ENCODE assay signal across 24 cellular contexts in the genomic region with DNA sequence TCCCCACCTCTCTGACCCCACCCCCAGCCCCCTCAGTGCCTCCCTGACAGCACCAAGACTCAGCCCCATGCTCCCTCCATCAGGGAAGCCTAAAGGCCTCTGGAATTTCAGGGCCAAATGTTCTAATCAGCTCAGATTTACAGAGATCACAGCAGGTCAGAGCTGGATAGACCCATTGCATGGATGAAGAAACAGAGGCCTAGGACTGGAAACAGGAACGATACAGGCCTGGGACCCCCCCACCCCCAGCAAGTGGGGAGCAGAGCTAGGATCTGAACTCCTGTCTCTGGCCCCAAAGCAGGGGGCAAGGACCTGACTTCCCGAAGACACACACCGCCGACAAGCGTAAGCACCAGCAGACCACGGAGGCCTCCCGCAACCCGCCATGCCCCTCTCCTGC. TPM values are rescaled to one million over a fixed set of nuclear protein-coding genes. Genes with fewer than 3 reads are reported as not detected.
DNase-seq lines count a peak whose midpoint lies in the region; ATAC-seq and TF ChIP-seq lines count a peak whose summit lies in the region.
"Had no signal": no experiment of that assay in that cellular context is flagged by ENCODE, and none has a peak within 500 bp of the region (broad histone marks: within the 10 kb centered on the region; RNA-seq: fewer than 3 reads in every experiment).

No MANE protein-coding gene starts in this region.

- H3K27ac ChIP-seq in heart right ventricle (peak overlapping the region in 8 of 10 donors; percentile 19 to 67 (median 54)), right atrium auricular region (peak overlapping the region in 1 of 2 donors; percentile 27), angular gyrus (ENCODE audit: low read depth, low read length) (peak overlapping the region; percentile 79), dorsolateral prefrontal cortex (peak overlapping the region in 43 of 59 donors; percentile 11 to 94 (median 72))
- H3K27ac ChIP-seq: BLaER1 treated with 17β-estradiol and CSF1 and Interleukin-3, amounts not matched to agents 10 nM and 100 nM; PC-9 had no signal

- H3K36me3 Mint-ChIP-seq in activated T-cell treated with anti-CD3 and anti-CD28 coated beads, Interleukin-2, amount 50 U/mL, for 4 hours (ENCODE audit: insufficient read depth) = no peaks in the 10 kb centered on the region

- DNase-seq in heart right ventricle (no peak), right atrium auricular region (ENCODE audit: low spot score) (no peak), dorsolateral prefrontal cortex (no peak), sciatic nerve (ENCODE audit: low spot score) (peak; percentile 49), foreskin fibroblast (no peak)
- DNase-seq in activated T-cell treated with anti-CD3 and anti-CD28 coated beads, Interleukin-2, amount 50 U/mL, for 4 hours = no peak
- DNase-seq: MV-4-11; NCI-H1105; NCI-H1436 treated with DMSO at 0.1 percent for 48 hours; NCI-H187 treated with DMSO at 0.1 percent for 48 hours; NCI-H524 treated with DMSO at 0.1 percent for 48 hours; NCI-H774; NK-92 treated with Interleukin-12 subunit alpha and Interleukin-12 subunit beta, amount 100 ng/mL, for 24 hours; PC-9; SHP77 had no signal

- intact Hi-C loops in heart right ventricle (cut with DNase I) (loop anchor here in 9 of 10 donors (1.0 to 10.0 kb wide), 7 partner anchors 15 to 687 kb away; a partner anchor contains a TSS), dorsolateral prefrontal cortex (cut with DNase I) (loop anchor here (10.0 kb wide), 5 partner anchors 137 to 687 kb away; a partner anchor contains a TSS), sciatic nerve (cut with DNase I) (loop anchor here (2.0 kb wide), 1 partner anchor 73 kb away; no protein-coding TSS in a partner anchor)

- H3K4me3 ChIP-seq in heart right ventricle = no peak overlapping the region
- no peak overlapping the region for H3K4me3 ChIP-seq in right atrium auricular region
- no peak overlapping the region for H3K4me3 ChIP-seq in dorsolateral prefrontal cortex
- H3K4me3 ChIP-seq in foreskin fibroblast (ENCODE audit: low read depth in 1 of 2, low read length in 2 of 2) = no peak overlapping the region
- H3K4me3 ChIP-seq: BLaER1 treated with 17β-estradiol and CSF1 and Interleukin-3, amounts not matched to agents 10 nM and 100 nM; PC-9 had no signal

- no peaks in the 10 kb centered on the region for H3K9me3 Mint-ChIP-seq in activated T-cell treated with anti-CD3 and anti-CD28 coated beads, Interleukin-2, amount 50 U/mL, for 4 hours
- H3K9me3 Mint-ChIP-seq: CD4-positive, alpha-beta T cell had no signal

- H3K36me3 ChIP-seq in heart right ventricle (no peaks in the 10 kb centered on the region), right atrium auricular region (no peaks in the 10 kb centered on the region)
- H3K36me3 ChIP-seq: BLaER1 treated with 17β-estradiol and CSF1 and Interleukin-3, amounts not matched to agents 10 nM and 100 nM had no signal

- H3K27me3 ChIP-seq in heart right ventricle (peaks cover 0 to 39% (median 3%) of the 10 kb centered on the region in 7 donors), right atrium auricular region (no peaks in the 10 kb centered on the region), dorsolateral prefrontal cortex (peaks cover 0 to 15% (median 0%) of the 10 kb centered on the region in 45 donors)

- TF ChIP-seq CTCF in heart right ventricle (IDR thresholded peaks at IDR 0.05) = no peak
- TF ChIP-seq CTCF in right atrium auricular region (IDR thresholded peaks at IDR 0.05) = no peak
- no peak for TF ChIP-seq CTCF in dorsolateral prefrontal cortex (IDR thresholded peaks at IDR 0.05 in 54 of 56, conservative IDR thresholded peaks at IDR 0.05 in 2 of 56; ENCODE audit: low read depth in 1 of 56, partially characterized antibody in 56 of 56)
- no peak for TF ChIP-seq CTCF in foreskin fibroblast (IDR thresholded peaks at IDR 0.05; ENCODE audit: low read depth, low read length)

- H3K27me3 Mint-ChIP-seq in activated T-cell treated with anti-CD3 and anti-CD28 coated beads, Interleukin-2, amount 50 U/mL, for 4 hours (ENCODE audit: low read depth) = peaks cover 39% of the 10 kb centered on the region

- peaks cover 19% of the 10 kb centered on the region for H3K4me1 Mint-ChIP-seq in activated T-cell treated with anti-CD3 and anti-CD28 coated beads, Interleukin-2, amount 50 U/mL, for 4 hours (ENCODE audit: low read depth)

- H3K4me1 ChIP-seq in heart right ventricle = peaks cover 21 to 75% (median 38%) of the 10 kb centered on the region in 9 donors
- peaks cover 0 to 64% of the 10 kb centered on the region in 2 donors for H3K4me1 ChIP-seq in right atrium auricular region

- ATAC-seq in heart right ventricle (no peak), sciatic nerve (no peak)
- no peak for ATAC-seq in activated T-cell treated with anti-CD3 and anti-CD28 coated beads, Interleukin-2, amount 50 U/mL, for 4 hours

- no peak overlapping the region for H3K4me3 Mint-ChIP-seq in activated T-cell treated with anti-CD3 and anti-CD28 coated beads, Interleukin-2, amount 50 U/mL, for 4 hours
- H3K4me3 Mint-ChIP-seq: CD4-positive, alpha-beta T cell had no signal

- H3K9me3 ChIP-seq in heart right ventricle = no peaks in the 10 kb centered on the region
- no peaks in the 10 kb centered on the region for H3K9me3 ChIP-seq in right atrium auricular region
- H3K9me3 ChIP-seq: BLaER1 treated with 17β-estradiol and CSF1 and Interleukin-3, amounts not matched to agents 10 nM and 100 nM had no signal

- 63 to 71% methylated on average over 8 of the region's 8 CpGs for WGBS in heart right ventricle, 2 donors

RNA-seq across cellular contexts. Expression of a gene that starts 31.6 kb away (rescaled TPM):
- total RNA-seq in heart right ventricle (100 to 1,000 TPM; 222 to 327 (median 310) TPM), right atrium auricular region (100 to 1,000 TPM; 169 to 236 TPM), dorsolateral prefrontal cortex (100 to 1,000 TPM in 34 of 120 experiments, 10 to 100 TPM in 86; 50.3 to 125 (median 89.3) TPM), sciatic nerve (31.9 TPM)
- polyA plus RNA-seq in heart right ventricle = 100 to 1,000 TPM; 371 to 739 TPM
- total RNA-seq in activated T-cell treated with anti-CD3 and anti-CD28 coated beads, Interleukin-2, amount 50 U/mL, for 4 hours = 10 to 100 TPM; 47.3 to 52.9 (median 50.3) TPM

RNA-seq across cellular contexts. Expression of a gene that starts 31.7 kb away (rescaled TPM):
- not detected for total RNA-seq in heart right ventricle
- not detected for polyA plus RNA-seq in heart right ventricle
- not detected for total RNA-seq in right atrium auricular region
- total RNA-seq in dorsolateral prefrontal cortex = 1 to 10 TPM in 113 of 120 experiments, under 1 TPM in 3, not detected in 4; 0.79 to 8.3 (median 3.3) TPM
- not detected for total RNA-seq in sciatic nerve
- total RNA-seq in activated T-cell treated with anti-CD3 and anti-CD28 coated beads, Interleukin-2, amount 50 U/mL, for 4 hours = not detected
- total RNA-seq: CD4-positive, alpha-beta T cell; H7; HT1080; LHCN-M2; MCF 10A; PC-9; RPMI7951 had no signal
- polyA plus RNA-seq: AG04450 had no signal

RNA-seq across cellular contexts. Expression of a gene that starts 34.9 kb away (rescaled TPM):
- 1 to 10 TPM; 5.2 to 8.7 (median 5.9) TPM for total RNA-seq in heart right ventricle
- polyA plus RNA-seq in heart right ventricle = 1 to 10 TPM; 2.6 to 4.7 TPM
- 1 to 10 TPM; 5.9 to 7.8 TPM for total RNA-seq in right atrium auricular region
- total RNA-seq in dorsolateral prefrontal cortex = 10 to 100 TPM; 39.9 to 86.0 (median 58.2) TPM
- total RNA-seq in sciatic nerve = 14.2 TPM
- total RNA-seq in activated T-cell treated with anti-CD3 and anti-CD28 coated beads, Interleukin-2, amount 50 U/mL, for 4 hours = 1 to 10 TPM; 4.2 to 5.1 (median 4.7) TPM
